ENCODE assay signal across 12 cellular contexts in the genomic region with DNA sequence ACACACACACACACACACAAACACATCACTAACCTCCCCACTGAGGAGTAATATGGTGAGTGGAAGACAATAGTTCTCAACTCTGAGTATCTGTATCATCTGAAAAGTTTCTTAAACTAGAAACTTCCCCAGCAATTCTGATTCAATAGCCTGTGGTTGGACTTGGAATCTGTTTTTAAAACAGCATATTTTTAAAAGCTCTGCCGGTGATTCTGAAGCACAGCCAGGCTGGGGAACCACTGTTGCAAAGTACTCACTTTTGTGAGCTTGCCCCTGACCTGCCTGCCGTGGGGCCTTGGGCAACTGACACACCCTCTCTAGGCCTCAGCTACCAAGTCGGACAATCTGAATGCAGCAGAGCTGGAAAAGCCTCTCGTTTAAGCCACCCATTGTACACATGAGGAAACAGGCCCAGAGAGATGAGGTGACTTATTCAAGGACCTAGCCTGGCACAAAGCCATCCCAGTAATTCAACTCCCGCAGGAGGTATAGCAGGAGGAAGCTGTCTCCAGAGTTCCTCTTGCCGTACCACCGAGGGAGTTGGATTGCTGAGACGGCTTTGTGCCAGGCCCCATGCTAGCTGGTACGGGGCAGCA. TPM values are rescaled to one million over a fixed set of nuclear protein-coding genes. Genes with fewer than 3 reads are reported as not detected.
DNase-seq lines count a peak whose midpoint lies in the region; TF ChIP-seq lines count a peak whose summit lies in the region.
"Had no signal": no experiment of that assay in that cellular context is flagged by ENCODE, and none has a peak within 500 bp of the region (broad histone marks: within the 10 kb centered on the region; RNA-seq: fewer than 3 reads in every experiment).

No MANE protein-coding gene starts in this region.

- TF ChIP-seq EP300 in suprapubic skin (IDR thresholded peaks at IDR 0.05) = no peak

- no peak overlapping the region for H3K27ac ChIP-seq in suprapubic skin

- H3K4me3 Mint-ChIP-seq in type B pancreatic cell = peak overlapping the region; percentile 73
- H3K4me3 Mint-ChIP-seq: central memory CD8-positive, alpha-beta T cell had no signal

- H3K4me3 ChIP-seq in epithelial cell of esophagus (ENCODE audit: low read length) (no peak overlapping the region), suprapubic skin (no peak overlapping the region)

- H3K36me3 Mint-ChIP-seq in type B pancreatic cell = no peaks in the 10 kb centered on the region

- H3K27me3 Mint-ChIP-seq in type B pancreatic cell = no peaks in the 10 kb centered on the region

- TF ChIP-seq POLR2A in suprapubic skin (IDR thresholded peaks at IDR 0.05) = no peak

- peaks cover 31% of the 10 kb centered on the region for H3K4me1 ChIP-seq in suprapubic skin

- H3K27me3 ChIP-seq in suprapubic skin = no peaks in the 10 kb centered on the region

- TF ChIP-seq CTCF in epithelial cell of esophagus (IDR thresholded peaks at IDR 0.05; ENCODE audit: insufficient read depth, low read depth, low read length, missing control alignments) (no peak), type B pancreatic cell (conservative IDR thresholded peaks at IDR 0.05) (no peak), suprapubic skin (IDR thresholded peaks at IDR 0.05) (no peak)

- H3K36me3 ChIP-seq in suprapubic skin = peaks cover 28% of the 10 kb centered on the region

- DNase-seq in DMS 273 (lab: John Stamatoyannopoulos, UW; ENCODE audit: unreplicated experiment) (peak; percentile 62), DMS 273 treated with DMSO at 0.1 percent for 48 hours (lab: John Stamatoyannopoulos, UW) (no peak), NCI-H446 (lab: John Stamatoyannopoulos, UW) (peak; percentile 23 to 66), epithelial cell of esophagus (ENCODE audit: low read depth) (peak; percentile 97), type B pancreatic cell (ENCODE audit: extremely low spot score, unreplicated experiment) (no peak), G401 (ENCODE audit: low spot score) (no peak), CD1c-positive myeloid dendritic cell (ENCODE audit: extremely low spot score) (no peak), suprapubic skin (ENCODE audit: low spot score in 2 of 2) (no peak)
- DNase-seq: activated CD4-positive, CD25-positive, alpha-beta regulatory T cell treated with anti-CD3 and anti-CD28 coated beads, Interleukin-2, amount 50 U/mL, for 72 hours; NCI-H2227 treated with DMSO at 0.1 percent for 48 hours had no signal

- peak overlapping the region; percentile 95 for H3K27ac Mint-ChIP-seq in type B pancreatic cell

- no peaks in the 10 kb centered on the region for H3K9me3 Mint-ChIP-seq in type B pancreatic cell
- H3K9me3 Mint-ChIP-seq: central memory CD8-positive, alpha-beta T cell had no signal

- in situ Hi-C loops in G401 (cut with HindIII; ENCODE audit: low sequenced_read_pairs) = no loop called here

- 44% methylated on average over 8 of the region's 9 CpGs for WGBS in suprapubic skin

- H3K4me1 Mint-ChIP-seq in type B pancreatic cell (ENCODE audit: unreplicated experiment) = peaks cover 32% of the 10 kb centered on the region
- H3K4me1 Mint-ChIP-seq: central memory CD8-positive, alpha-beta T cell had no signal

- H3K9me3 ChIP-seq in suprapubic skin = no peaks in the 10 kb centered on the region

RNA-seq across cellular contexts. Expression of a gene that starts 8.9 kb away (rescaled TPM):
- 2.3 and 3.5 TPM in 2 replicates for total RNA-seq in type B pancreatic cell (ENCODE audit: low replicate concordance)
- 0.55 TPM in 1 of 2 replicates, not detected in the other for total RNA-seq in G401 (2014; rRNA removed; shearing (Covaris generic))
- 10 to 100 TPM in 2 of 4 donors, 1 to 10 TPM in 2; 1.7 to 10.5 (median 9.8) TPM for total RNA-seq in suprapubic skin

RNA-seq across cellular contexts. Expression of a gene that starts 18.8 kb away (rescaled TPM):
- total RNA-seq in type B pancreatic cell (ENCODE audit: low replicate concordance) (162 and 218 TPM in 2 replicates), suprapubic skin (1 to 10 TPM; 7.5 to 9.6 (median 8.0) TPM)
- total RNA-seq in G401 (2014; rRNA removed; shearing (Covaris generic)) = 51.7 and 53.5 TPM in 2 replicates

RNA-seq across cellular contexts. Expression of a gene that starts 28.4 kb away (rescaled TPM):
- total RNA-seq in type B pancreatic cell (ENCODE audit: low replicate concordance) (0.70 and 1.1 TPM in 2 replicates), suprapubic skin (1 to 10 TPM in 2 of 4 donors, under 1 TPM in 2; 0.15 to 1.7 (median 1.2) TPM)
- not detected in 2 replicates for total RNA-seq in G401 (2014; rRNA removed; shearing (Covaris generic))
- total RNA-seq: fibroblast of villous mesenchyme had no signal

RNA-seq across cellular contexts. Expression of a gene that starts 29.1 kb away (rescaled TPM):
- total RNA-seq in type B pancreatic cell (ENCODE audit: low replicate concordance) (83.0 and 97.5 TPM in 2 replicates), suprapubic skin (100 to 1,000 TPM in 3 of 4 donors, 10 to 100 TPM in 1; 67.4 to 128 (median 110) TPM)
- 13.5 and 13.7 TPM in 2 replicates for total RNA-seq in G401 (2014; rRNA removed; shearing (Covaris generic))

RNA-seq across cellular contexts. Expression of a gene that starts 36.7 kb away (rescaled TPM):
- total RNA-seq in type B pancreatic cell (ENCODE audit: low replicate concordance) (105 and 120 TPM in 2 replicates), suprapubic skin (100 to 1,000 TPM; 101 to 153 (median 116) TPM)
- 121 and 165 TPM in 2 replicates for total RNA-seq in G401 (2014; rRNA removed; shearing (Covaris generic))

Comparison
In these comparisons a context has a peak if more than half of its experiments do, and no peak if none do; other contexts are left out.
1. DNase-seq: peak in DMS 273 (single experiment), NCI-H446 (2 of 2) and epithelial cell of esophagus (single experiment); none in DMS 273 treated with DMSO at 0.1 percent for 48 hours (single experiment), type B pancreatic cell (single experiment), G401 (single experiment), CD1c-positive myeloid dendritic cell (single experiment) and suprapubic skin (0 of 2).